1 cellular context compared by ENCODE assay signal in genomic region chr5:124007675-124008398, GRCh38.
TF ChIP-seq lines count a peak whose summit lies in the region.

No MANE protein-coding gene starts in this region.

TF ChIP-seq in H1, 55 proteins besides CTCF, POLR2A, EP300 and RAD21:
- TF ChIP-seq, protein P1, sequence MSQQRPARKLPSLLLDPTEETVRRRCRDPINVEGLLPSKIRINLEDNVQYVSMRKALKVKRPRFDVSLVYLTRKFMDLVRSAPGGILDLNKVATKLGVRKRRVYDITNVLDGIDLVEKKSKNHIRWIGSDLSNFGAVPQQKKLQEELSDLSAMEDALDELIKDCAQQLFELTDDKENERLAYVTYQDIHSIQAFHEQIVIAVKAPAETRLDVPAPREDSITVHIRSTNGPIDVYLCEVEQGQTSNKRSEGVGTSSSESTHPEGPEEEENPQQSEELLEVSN (IDR thresholded peaks at IDR 0.05): no peak
- TF ChIP-seq TCF12 (IDR thresholded peaks at IDR 0.05; ENCODE audit: low read depth, low read length) (no peak), TAF1 (IDR thresholded peaks at IDR 0.05; ENCODE audit: low read depth, low read length) (no peak), SP2 (IDR thresholded peaks at IDR 0.05; ENCODE audit: low read length) (no peak), CREB1 (IDR thresholded peaks at IDR 0.05) (no peak), SP1 (IDR thresholded peaks at IDR 0.05; ENCODE audit: low read depth, low read length) (no peak), CEBPB (IDR thresholded peaks at IDR 0.05; ENCODE audit: low read depth, low read length) (no peak), EZH2 (IDR thresholded peaks at IDR 0.05; ENCODE audit: low read depth, low read length, severe bottlenecking) (no peak)
TF ChIP-seq in H1: peak in this region for 0.
